ENCODE assay signal across 1 cellular context in the genomic region with DNA sequence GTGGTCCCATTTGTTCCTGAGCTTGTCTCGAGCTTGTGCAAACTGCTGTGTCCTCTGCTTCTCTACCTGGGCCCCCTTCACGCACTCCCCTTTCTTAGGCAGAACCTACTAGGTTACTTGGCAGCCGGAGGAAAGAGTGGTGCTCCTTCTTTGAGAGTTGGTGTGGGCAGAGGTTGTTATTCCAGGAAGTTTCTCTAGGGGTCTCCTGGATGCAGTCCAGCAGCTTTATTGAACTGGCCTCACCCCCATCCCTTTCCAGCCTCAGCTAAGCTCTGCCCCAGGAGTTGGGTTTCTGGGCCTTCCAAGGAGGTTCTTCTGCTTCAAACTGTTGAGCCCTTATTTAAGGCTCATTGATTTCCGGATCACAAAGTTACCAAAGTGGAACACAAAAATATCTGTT.
TF ChIP-seq lines count a peak whose summit lies in the region.

No MANE protein-coding gene starts in this region.

TF ChIP-seq in HepG2, 621 proteins besides CTCF, POLR2A, EP300 and RAD21 (continued from another document):
- TF ChIP-seq, protein P1, sequence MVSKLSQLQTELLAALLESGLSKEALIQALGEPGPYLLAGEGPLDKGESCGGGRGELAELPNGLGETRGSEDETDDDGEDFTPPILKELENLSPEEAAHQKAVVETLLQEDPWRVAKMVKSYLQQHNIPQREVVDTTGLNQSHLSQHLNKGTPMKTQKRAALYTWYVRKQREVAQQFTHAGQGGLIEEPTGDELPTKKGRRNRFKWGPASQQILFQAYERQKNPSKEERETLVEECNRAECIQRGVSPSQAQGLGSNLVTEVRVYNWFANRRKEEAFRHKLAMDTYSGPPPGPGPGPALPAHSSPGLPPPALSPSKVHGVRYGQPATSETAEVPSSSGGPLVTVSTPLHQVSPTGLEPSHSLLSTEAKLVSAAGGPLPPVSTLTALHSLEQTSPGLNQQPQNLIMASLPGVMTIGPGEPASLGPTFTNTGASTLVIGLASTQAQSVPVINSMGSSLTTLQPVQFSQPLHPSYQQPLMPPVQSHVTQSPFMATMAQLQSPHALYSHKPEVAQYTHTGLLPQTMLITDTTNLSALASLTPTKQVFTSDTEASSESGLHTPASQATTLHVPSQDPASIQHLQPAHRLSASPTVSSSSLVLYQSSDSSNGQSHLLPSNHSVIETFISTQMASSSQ (IDR thresholded peaks at IDR 0.05; ENCODE audit: low read depth): no peak
- TF ChIP-seq, protein P1 (CRISPR knock-in tag; IDR thresholded peaks at IDR 0.05; ENCODE audit: borderline replicate concordance): no peak
- TF ChIP-seq ZNF234 (CRISPR knock-in tag; conservative IDR thresholded peaks at IDR 0.05): no peak
